In genomic region chr1:54887665-54888071, GRCh38 we compare ENCODE assay signal across 1 cellular context.
TF ChIP-seq lines count a peak whose summit lies in the region.

No MANE protein-coding gene starts in this region.

TF ChIP-seq in K562, 482 proteins besides CTCF, POLR2A, EP300 and RAD21 (continued from another document and continues in another):
- peak; percentile 6; the same call in 1 of the 2 replicates for TF ChIP-seq MGA (IDR thresholded peaks at IDR 0.05)
- TF ChIP-seq CBFB (CRISPR knock-in tag; IDR thresholded peaks at IDR 0.05) = no peak
- TF ChIP-seq CHD4 (IDR thresholded peaks at IDR 0.05; ENCODE audit: insufficient read depth, insufficient replicate concordance, low read depth, low read length, poor library complexity, severe bottlenecking) = no peak
- no peak for TF ChIP-seq STAT5B (CRISPR knock-in tag; IDR thresholded peaks at IDR 0.05)
- TF ChIP-seq KDM5B (IDR thresholded peaks at IDR 0.05; ENCODE audit: insufficient replicate concordance, low read depth, low read length) = no peak
- 0 out of 2 replicates have a peak, but pooled peaks have one; percentile 8 for TF ChIP-seq BCOR (IDR thresholded peaks at IDR 0.05)
- TF ChIP-seq HNRNPK (IDR thresholded peaks at IDR 0.05; ENCODE audit: low read depth, low read length, poor library complexity, severe bottlenecking) = no peak
- TF ChIP-seq ARID3A (IDR thresholded peaks at IDR 0.05; ENCODE audit: borderline replicate concordance, low read depth, low read length) = no peak
- TF ChIP-seq ZNF830 (CRISPR knock-in tag; IDR thresholded peaks at IDR 0.05) = no peak
- no peak for TF ChIP-seq CBX2 (IDR thresholded peaks at IDR 0.05; ENCODE audit: insufficient read depth, low read length, poor library complexity, severe bottlenecking)
- no peak for TF ChIP-seq IRF2 (CRISPR knock-in tag; IDR thresholded peaks at IDR 0.05)
- TF ChIP-seq SPI1 (IDR thresholded peaks at IDR 0.05; ENCODE audit: borderline replicate concordance, low read depth, low read length) = peak; percentile 64; the same call in 1 of the 2 replicates
- no peak for TF ChIP-seq CHD1 (IDR thresholded peaks at IDR 0.05; ENCODE audit: low read length)
- no peak for TF ChIP-seq ZNF124 (CRISPR knock-in tag; IDR thresholded peaks at IDR 0.05)
- no peak for TF ChIP-seq POLR2H (tag; IDR thresholded peaks at IDR 0.05; ENCODE audit: low read depth)
- TF ChIP-seq RCOR1 (IDR thresholded peaks at IDR 0.05; ENCODE audit: borderline replicate concordance in 1 of 2, low read depth in 2 of 2, low read length in 2 of 2) = no peak
- no peak for TF ChIP-seq REST (CRISPR knock-in tag; IDR thresholded peaks at IDR 0.05; ENCODE audit: low read depth)
- no peak for TF ChIP-seq EP400 (IDR thresholded peaks at IDR 0.05)
- no peak for TF ChIP-seq ZNF740 (CRISPR knock-in tag; IDR thresholded peaks at IDR 0.05)
- TF ChIP-seq ZNF740 (tag; IDR thresholded peaks at IDR 0.05) = no peak
- TF ChIP-seq SMARCA4 (IDR thresholded peaks at IDR 0.05) = peak; percentile 2; the same call in 1 of the 2 replicates
- TF ChIP-seq FOXA3 (CRISPR knock-in tag; conservative IDR thresholded peaks at IDR 0.05 in 1 of 2, IDR thresholded peaks at IDR 0.05 in 1 of 2) = peak in 1 of 2 experiments; percentile 52; a peak in 1 of 4 replicates
- TF ChIP-seq ARID4B (CRISPR knock-in tag; IDR thresholded peaks at IDR 0.05) = 0 out of 2 replicates have a peak, but pooled peaks have one; percentile 8
- TF ChIP-seq E2F4 (CRISPR knock-in tag; IDR thresholded peaks at IDR 0.05; ENCODE audit: low read depth) = no peak
- TF ChIP-seq NFXL1 (CRISPR knock-in tag; IDR thresholded peaks at IDR 0.05) = no peak
